Comparison of ENCODE assay signal across 8 cellular contexts in the genomic region with DNA sequence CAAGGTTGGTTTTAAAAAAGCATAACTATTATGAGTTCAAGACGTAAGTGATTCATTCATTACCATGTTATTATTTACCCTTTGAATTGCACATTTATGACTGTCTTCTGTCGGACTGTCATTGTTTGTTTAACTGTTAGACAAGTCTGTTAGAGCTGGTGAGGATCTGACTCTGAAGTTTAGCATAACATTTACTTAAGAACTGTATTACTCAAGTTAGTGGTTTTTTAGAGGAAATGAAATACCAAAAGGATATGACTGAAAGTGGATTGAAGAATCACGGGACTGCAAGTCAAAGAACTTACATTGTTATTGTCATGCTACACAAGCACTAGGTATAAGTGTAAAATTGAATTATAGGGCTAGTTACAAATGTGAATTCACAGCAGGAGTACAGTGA.
A peak's percentile ranks its signal among the peaks of the same experiment; 100 is the strongest.
DNase-seq lines count a peak whose midpoint lies in the region; ATAC-seq and TF ChIP-seq lines count a peak whose summit lies in the region.

No MANE protein-coding gene starts in this region.

- H3K36me3 ChIP-seq in endocrine pancreas (ENCODE audit: control insufficient read depth, insufficient read depth, low read length), result no peaks in the 10 kb centered on the region

- H3K27me3 ChIP-seq in endocrine pancreas (ENCODE audit: control insufficient read depth, insufficient read depth, low read length), result no peaks in the 10 kb centered on the region

- no peaks in the 10 kb centered on the region for H3K9me3 Mint-ChIP-seq in stimulated activated naive CD8-positive, alpha-beta T cell treated with anti-CD3 and anti-CD28 coated beads, Interleukin-15, Interleukin-2, amounts not matched to agents 100 ng/mL and 50 ng/mL, for 24 hours

- TF ChIP-seq CTCF in GM13977 (IDR thresholded peaks at IDR 0.05; ENCODE audit: extremely low read depth, insufficient read depth, missing control alignments), result no peak
- TF ChIP-seq CTCF in NB4 (IDR thresholded peaks at IDR 0.05; ENCODE audit: low read depth, low read length), result no peak

- DNase-seq in GM13977 (ENCODE audit: low spot score) (peak; percentile 77), NB4 (ENCODE audit: low read depth) (peak; percentile 83), NCI-H2029 (lab: John Stamatoyannopoulos, UW) (no peak)
- no peak for DNase-seq in stimulated activated naive CD4-positive, alpha-beta T cell treated with Interleukin-2 at 50 U/mL for 16 hours (lab: John Stamatoyannopoulos, UW)
- DNase-seq in stimulated activated CD4-positive, alpha-beta T cell treated with anti-CD3 and anti-CD28 coated beads, Interleukin-4, amount 100 ng/mL, for 24 hours, result no peak

- TF ChIP-seq POLR2A in NB4 (IDR thresholded peaks at IDR 0.05; ENCODE audit: extremely low read depth, insufficient read length), result no peak

- in situ Hi-C loops in GM13977 (cut with MboI; ENCODE audit: low pct_unique_long_range_greater_than_20kb, low sequenced_read_pairs, unreplicated experiment), result no loop called here

- H3K27me3 Mint-ChIP-seq in stimulated activated naive CD8-positive, alpha-beta T cell treated with anti-CD3 and anti-CD28 coated beads, Interleukin-15, Interleukin-2, amounts not matched to agents 100 ng/mL and 50 ng/mL, for 24 hours, result no peaks in the 10 kb centered on the region

- H3K4me3 ChIP-seq in NB4 (ENCODE audit: low read depth, low read length), result peak overlapping the region; percentile 86
- peak overlapping the region; percentile 10 for H3K4me3 ChIP-seq in endocrine pancreas (ENCODE audit: control insufficient read depth, insufficient read depth, low read length)

- ATAC-seq in HG02610 (IDR thresholded peaks at IDR 0.05; ENCODE audit: unreplicated experiment), result peak; percentile 55

- H3K4me1 Mint-ChIP-seq in stimulated activated naive CD8-positive, alpha-beta T cell treated with anti-CD3 and anti-CD28 coated beads, Interleukin-15, Interleukin-2, amounts not matched to agents 100 ng/mL and 50 ng/mL, for 24 hours (ENCODE audit: low read depth), result peaks cover 77% of the 10 kb centered on the region

- no peak overlapping the region for H3K9ac ChIP-seq in endocrine pancreas (ENCODE audit: control insufficient read depth, insufficient read depth, low read length)

- peak overlapping the region; percentile 99 for H3K27ac Mint-ChIP-seq in stimulated activated naive CD8-positive, alpha-beta T cell treated with anti-CD3 and anti-CD28 coated beads, Interleukin-15, Interleukin-2, amounts not matched to agents 100 ng/mL and 50 ng/mL, for 24 hours

- H3K4me1 ChIP-seq in endocrine pancreas (ENCODE audit: control insufficient read depth, insufficient read depth, low read length), result peaks cover 5% of the 10 kb centered on the region

- H3K36me3 Mint-ChIP-seq in stimulated activated naive CD8-positive, alpha-beta T cell treated with anti-CD3 and anti-CD28 coated beads, Interleukin-15, Interleukin-2, amounts not matched to agents 100 ng/mL and 50 ng/mL, for 24 hours (ENCODE audit: low read depth), result peaks cover 10% of the 10 kb centered on the region

- H3K4me3 Mint-ChIP-seq in stimulated activated naive CD8-positive, alpha-beta T cell treated with anti-CD3 and anti-CD28 coated beads, Interleukin-15, Interleukin-2, amounts not matched to agents 100 ng/mL and 50 ng/mL, for 24 hours, result peak overlapping the region; percentile 93

- no peaks in the 10 kb centered on the region for H3K9me3 ChIP-seq in endocrine pancreas (ENCODE audit: control insufficient read depth, low read length)

Comparison
In these comparisons a context has a peak if more than half of its experiments do, and no peak if none do; other contexts are left out.
1. DNase-seq: peak in GM13977 (single experiment) and NB4 (single experiment); none in stimulated activated naive CD4-positive, alpha-beta T cell treated with Interleukin-2 at 50 U/mL for 16 hours (single experiment), NCI-H2029 (single experiment) and stimulated activated CD4-positive, alpha-beta T cell treated with anti-CD3 and anti-CD28 coated beads, Interleukin-4, amount 100 ng/mL, for 24 hours (single experiment).